ENCODE assay signal across 9 cellular contexts in the genomic region with DNA sequence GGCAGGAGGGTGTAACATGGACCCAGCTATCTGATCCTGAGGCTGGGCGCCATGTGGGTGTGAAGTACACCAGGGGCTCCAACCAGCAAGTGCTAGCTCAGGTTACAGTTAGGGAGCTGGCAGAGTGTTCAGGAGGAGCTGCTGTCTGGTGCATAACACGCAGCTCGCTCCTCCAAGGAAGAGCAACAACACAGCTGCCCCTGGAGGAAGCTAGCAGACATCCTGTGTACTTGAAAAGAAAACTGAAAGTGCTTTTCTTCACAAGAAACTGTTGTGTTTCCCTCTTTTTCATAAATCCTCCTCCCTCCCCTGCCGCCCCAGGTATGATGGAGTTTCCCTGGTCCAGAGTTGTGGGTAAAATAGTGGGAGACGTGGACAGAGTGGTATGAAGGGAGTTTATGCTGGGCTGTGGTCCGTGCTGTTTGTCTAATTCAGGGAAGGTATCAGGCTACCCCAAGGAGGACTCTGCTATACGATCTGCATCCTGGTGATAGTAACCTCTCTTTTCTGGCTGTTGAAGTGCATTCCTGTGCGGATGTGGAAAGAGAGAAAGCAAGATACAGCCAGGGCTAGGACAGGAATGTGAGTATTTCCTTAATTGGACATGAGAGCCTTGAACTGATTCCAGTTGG. TPM values are rescaled to one million over a fixed set of nuclear protein-coding genes. Genes with fewer than 3 reads are reported as not detected.
DNase-seq lines count a peak whose midpoint lies in the region; ATAC-seq, FAIRE-seq and TF ChIP-seq lines count a peak whose summit lies in the region.
"Had no signal": no experiment of that assay in that cellular context is flagged by ENCODE, and none has a peak within 500 bp of the region (broad histone marks: within the 10 kb centered on the region; RNA-seq: fewer than 3 reads in every experiment).

No MANE protein-coding gene starts in this region.

- no peaks in the 10 kb centered on the region for H3K27me3 ChIP-seq in brain microvascular endothelial cell (replicated peaks)
- peaks cover 3 to 67% of the 10 kb centered on the region in 2 experiments; a peak in 4 of 5 replicates for H3K27me3 ChIP-seq in HepG2 (ENCODE audit: control insufficient read depth in 1 of 2, insufficient read depth in 2 of 2, low read length in 2 of 2)
- no peaks in the 10 kb centered on the region for H3K27me3 ChIP-seq in thoracic aorta (replicated peaks; ENCODE audit: insufficient read depth)

- H3K4me2 ChIP-seq in A549 (no peak overlapping the region), HepG2 (ENCODE audit: low read depth, low read length) (no peak overlapping the region)

- FAIRE-seq in A549 (lab: Jason Lieb, UNC) (no peak), GM18507 (lab: Jason Lieb, UNC) (peak; percentile 94), HepG2 (lab: Jason Lieb, UNC) (no peak)
- FAIRE-seq: islet of Langerhans had no signal

- TF ChIP-seq CTCF in A549 (IDR thresholded peaks at IDR 0.05), result no peak
- TF ChIP-seq CTCF in brain microvascular endothelial cell (IDR thresholded peaks at IDR 0.05; ENCODE audit: low read depth, low read length, missing control alignments), result no peak
- no peak for TF ChIP-seq CTCF in HepG2 (CRISPR knock-in tag; IDR thresholded peaks at IDR 0.05)
- no peak for TF ChIP-seq CTCF in thoracic aorta (IDR thresholded peaks at IDR 0.05)

- DNase-seq in A549 (ENCODE audit: low read depth in 1 of 2, low spot score in 1 of 2), result no peak
- DNase-seq in GM18507 (ENCODE audit: extremely low spot score, insufficient read length, low read depth), result no peak
- peak; percentile 77 for DNase-seq in RPMI8226
- DNase-seq in brain microvascular endothelial cell, result peak; percentile 55
- DNase-seq in HepG2 (ENCODE audit: low spot score), result no peak
- no peak for DNase-seq in thoracic aorta (ENCODE audit: low spot score)
- DNase-seq in ecto neural progenitor cell (ENCODE audit: low spot score), result no peak

- BruUV-seq in HepG2 (replicated peaks; lab: Mats Ljungman, UMichigan), result no TSS peak

- intact Hi-C loops in HepG2 (cut with micrococcal nuclease; ENCODE audit: unreplicated experiment), result no loop called here

- TF ChIP-seq RAD21 in A549 (conservative IDR thresholded peaks at IDR 0.05 in 1 of 2, IDR thresholded peaks at IDR 0.05 in 1 of 2), result no peak
- TF ChIP-seq RAD21 in HepG2 (CRISPR knock-in tag; IDR thresholded peaks at IDR 0.05), result no peak

- POLR2A ChIA-PET in A549 (lab: Yijun Ruan, JAX) (no interaction called here), HepG2 (lab: Yijun Ruan, JAX) (no interaction called here)

- WGBS in A549 (ENCODE audit: missing lambda C conversion rate), result 75% methylated on average over 8 of the region's 8 CpGs
- WGBS in HepG2 (ENCODE audit: low lambda C conversion rate), result 5% methylated on average over 8 of the region's 8 CpGs

- no peaks in the 10 kb centered on the region for H3K36me3 ChIP-seq in brain microvascular endothelial cell (replicated peaks)
- no peaks in the 10 kb centered on the region for H3K36me3 ChIP-seq in HepG2 (replicated peaks in 1 of 2; ENCODE audit: control insufficient read depth in 1 of 2, insufficient read depth in 2 of 2, low read length in 2 of 2)
- H3K36me3 ChIP-seq in thoracic aorta, result no peaks in the 10 kb centered on the region

- H3K27ac ChIP-seq in A549 (0 out of 6 replicates have a peak overlapping the region, but pooled peaks of 1 of the 2 experiments have one; percentile 6), brain microvascular endothelial cell (peak overlapping the region; percentile 67), HepG2 (ENCODE audit: extremely low read length, insufficient read depth, low read length) (no peak overlapping the region), thoracic aorta (peak overlapping the region; percentile 86 to 89)

- ATAC-seq in A549, result peak; percentile 32 to 62; a peak in 3 of 6 replicates
- peak; percentile 45 for ATAC-seq in HG03064 (IDR thresholded peaks at IDR 0.05; ENCODE audit: low read depth, unreplicated experiment)
- peak; percentile 64 for ATAC-seq in HepG2
- ATAC-seq in thoracic aorta (ENCODE audit: insufficient number of reproducible peaks, low FRiP score, low read depth), result no peak

- no peaks in the 10 kb centered on the region for H3K79me2 ChIP-seq in HepG2 (ENCODE audit: insufficient read depth, low read length)

- no peaks in the 10 kb centered on the region; the same call in 1 of the 2 replicates for H4K20me1 ChIP-seq in HepG2 (ENCODE audit: insufficient read depth, low read length)

- TF ChIP-seq EP300 in A549 (IDR thresholded peaks at IDR 0.05), result no peak
- no peak for TF ChIP-seq EP300 in HepG2 (IDR thresholded peaks at IDR 0.05; ENCODE audit: low read depth in 2 of 2, low read length in 2 of 2)
- TF ChIP-seq EP300 in HepG2 (CRISPR knock-in tag; IDR thresholded peaks at IDR 0.05; ENCODE audit: borderline replicate concordance), result no peak

- H3K4me1 ChIP-seq in A549 (no peaks in the 10 kb centered on the region), HepG2 (ENCODE audit: insufficient read depth, low read length) (no peaks in the 10 kb centered on the region), thoracic aorta (ENCODE audit: control insufficient read depth in 1 of 2, low read depth in 2 of 2) (peaks cover 12 to 37% of the 10 kb centered on the region in 2 donors)

- H3K4me3 ChIP-seq in A549 (no peak overlapping the region), brain microvascular endothelial cell (ENCODE audit: low read depth, low read length) (peak overlapping the region; percentile 30), HepG2 (replicated peaks in 1 of 3; ENCODE audit: insufficient read depth in 1 of 3, low read depth in 2 of 3, low read length in 3 of 3) (no peak overlapping the region), thoracic aorta (peak overlapping the region; percentile 60)

- in situ Hi-C loops in brain microvascular endothelial cell (cut with HindIII; ENCODE audit: low pct_ligation_motif_present, low sequenced_read_pairs), result no loop called here
- in situ Hi-C loops in HepG2 (cut with HindIII; ENCODE audit: extremely low pct_ligation_motif_present, low pct_unique_long_range_greater_than_20kb), result no loop called here

- H3K9me3 ChIP-seq in A549 (no peaks in the 10 kb centered on the region), HepG2 (ENCODE audit: low read length) (no peaks in the 10 kb centered on the region), thoracic aorta (no peaks in the 10 kb centered on the region)

- H2AFZ ChIP-seq in HepG2 (ENCODE audit: low read length), result no peak overlapping the region

- TF ChIP-seq POLR2A in A549 (IDR thresholded peaks at IDR 0.05; ENCODE audit: low read length) (no peak), HepG2 (IDR thresholded peaks at IDR 0.05; ENCODE audit: insufficient read depth in 1 of 2, low read depth in 2 of 2, low read length in 2 of 2) (no peak)

- H3K9ac ChIP-seq in HepG2 (ENCODE audit: insufficient read depth, low read depth, low read length), result no peak overlapping the region

- CTCF ChIA-PET in A549 (lab: Yijun Ruan, JAX), result interaction anchor here (2.1 to 12.4 kb wide), 2 partner anchors 18 to 61 kb away, joined by 9 to 107 read pairs; no protein-coding TSS in a partner anchor
- CTCF ChIA-PET in HepG2 (lab: Yijun Ruan, JAX; ENCODE audit: low intra/inter-chr PET ratio, low total read pairs), result no interaction called here

TF ChIP-seq in A549, 52 proteins besides CTCF, POLR2A, EP300 and RAD21 (continues in another document):
- TF ChIP-seq NR3C1 (IDR thresholded peaks at IDR 0.05) (no peak), NFE2L2 (conservative IDR thresholded peaks at IDR 0.05; ENCODE audit: low read length) (no peak), ZNF302 (CRISPR knock-in tag; IDR thresholded peaks at IDR 0.05) (no peak)
- TF ChIP-seq, protein P1, sequence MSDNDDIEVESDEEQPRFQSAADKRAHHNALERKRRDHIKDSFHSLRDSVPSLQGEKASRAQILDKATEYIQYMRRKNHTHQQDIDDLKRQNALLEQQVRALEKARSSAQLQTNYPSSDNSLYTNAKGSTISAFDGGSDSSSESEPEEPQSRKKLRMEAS (IDR thresholded peaks at IDR 0.05), result no peak

TF ChIP-seq in HepG2, 621 proteins besides CTCF, POLR2A, EP300 and RAD21 (continues in another document):
- TF ChIP-seq ZNF720 (CRISPR knock-in tag; IDR thresholded peaks at IDR 0.05), result no peak
- TF ChIP-seq MBD4 (IDR thresholded peaks at IDR 0.05; ENCODE audit: borderline replicate concordance, low read length), result no peak
- no peak for TF ChIP-seq TMF1 (CRISPR knock-in tag; IDR thresholded peaks at IDR 0.05; ENCODE audit: low read depth)

RNA-seq across cellular contexts. Expression of a gene that starts 6.1 kb away (rescaled TPM):
- 149 and 163 TPM in 2 replicates for polyA plus RNA-seq in A549 (2011; rRNA removed)
- 174 and 289 TPM in 2 replicates for polyA plus RNA-seq in A549 (2012; cell fraction: cytosol; rRNA removed)
- 195 and 198 TPM in 2 replicates for polyA plus RNA-seq in A549 (2012; cell fraction: nucleus; rRNA removed)
- polyA plus RNA-seq in A549 (2017; fragmentation: RNase III; extraction: RNeasy Plus Mini Kit Qiagen cat#74134 plus additional on column Dnase treatment), result 197 to 273 TPM (median 216 TPM) in 3 replicates
- 226 and 241 TPM in 2 replicates for polyA minus RNA-seq in A549 (2011; rRNA and poly(A)+ RNA removed)
- total RNA-seq in HepG2 (2016; rRNA removed; fragmentation: Illumina TruSeq; extraction: Trizol), result 0.09 and 0.10 TPM in 2 replicates
- not detected in 2 replicates for total RNA-seq in HepG2 (2016; cell fraction: cytosol; rRNA removed; fragmentation: Illumina TruSeq; extraction: Trizol; ENCODE audit: low read depth)
- 0.15 TPM in 1 of 2 replicates, not detected in the other for total RNA-seq in HepG2 (2016; cell fraction: insoluble cytoplasmic fraction; rRNA removed; fragmentation: Illumina TruSeq; extraction: Trizol)
- total RNA-seq in HepG2 (2016; cell fraction: membrane; rRNA removed; fragmentation: Illumina TruSeq; extraction: Trizol), result 0.06 and 0.10 TPM in 2 replicates
- total RNA-seq in HepG2 (2016; cell fraction: nucleus; rRNA removed; fragmentation: Illumina TruSeq; extraction: Trizol), result not detected in 2 replicates
- polyA plus RNA-seq in HepG2 (2011; rRNA removed), result 0.16 and 0.25 TPM in 2 replicates
- 0.12 and 0.28 TPM in 2 replicates for polyA plus RNA-seq in HepG2 (2011; cell fraction: cytosol; rRNA removed)
- 0.05 and 0.16 TPM in 2 replicates for polyA plus RNA-seq in HepG2 (2011; cell fraction: nucleus; rRNA removed)
- 0.13 TPM in 1 of 2 replicates, not detected in the other for polyA plus RNA-seq in HepG2 (2012)
- not detected in 2 replicates for polyA plus RNA-seq in HepG2 (2016; cell fraction: cytosol; fragmentation: Illumina TruSeq; extraction: Trizol; ENCODE audit: low read depth)
- polyA plus RNA-seq in HepG2 (2016; cell fraction: insoluble cytoplasmic fraction; fragmentation: Illumina TruSeq; extraction: Trizol; ENCODE audit: low read depth), result 0.16 and 0.23 TPM in 2 replicates
- polyA plus RNA-seq in HepG2 (2016; cell fraction: membrane; fragmentation: Illumina TruSeq; extraction: Trizol; ENCODE audit: low read depth), result 0.14 TPM in 1 of 2 replicates, not detected in the other
- not detected in 2 replicates for polyA plus RNA-seq in HepG2 (2016; cell fraction: nucleus; fragmentation: Illumina TruSeq; extraction: Trizol; ENCODE audit: insufficient read depth, low read depth)
- polyA minus RNA-seq in HepG2 (2011; rRNA and poly(A)+ RNA removed; ENCODE audit: low replicate concordance), result 0.16 and 0.91 TPM in 2 replicates
- polyA minus RNA-seq in HepG2 (2011; cell fraction: cytosol; rRNA and poly(A)+ RNA removed), result not detected in 2 replicates
- polyA minus RNA-seq in HepG2 (2011; cell fraction: nucleus; rRNA and poly(A)+ RNA removed), result 0.13 TPM in 1 of 2 replicates, not detected in the other
- 100 to 1,000 TPM; 121 to 210 TPM for total RNA-seq in thoracic aorta

Comparison
In these comparisons a context has a peak if more than half of its experiments do, and no peak if none do; other contexts are left out.
1. DNase-seq: peak in RPMI8226 (single experiment) and brain microvascular endothelial cell (single experiment); none in A549 (0 of 2), GM18507 (single experiment), HepG2 (single experiment), thoracic aorta (single experiment) and ecto neural progenitor cell (single experiment).
2. H3K4me3 ChIP-seq: peak in brain microvascular endothelial cell (single experiment) and thoracic aorta (single experiment); none in A549 (single experiment) and HepG2 (0 of 3).
3. RNA of a gene that starts 6.1 kb away (total RNA-seq): 121 to 210 TPM in thoracic aorta; 0.06 to 0.15 TPM in HepG2; every median in the first group is over 100 times any median in the second.